1 cellular context compared by ENCODE assay signal in the genomic region with DNA sequence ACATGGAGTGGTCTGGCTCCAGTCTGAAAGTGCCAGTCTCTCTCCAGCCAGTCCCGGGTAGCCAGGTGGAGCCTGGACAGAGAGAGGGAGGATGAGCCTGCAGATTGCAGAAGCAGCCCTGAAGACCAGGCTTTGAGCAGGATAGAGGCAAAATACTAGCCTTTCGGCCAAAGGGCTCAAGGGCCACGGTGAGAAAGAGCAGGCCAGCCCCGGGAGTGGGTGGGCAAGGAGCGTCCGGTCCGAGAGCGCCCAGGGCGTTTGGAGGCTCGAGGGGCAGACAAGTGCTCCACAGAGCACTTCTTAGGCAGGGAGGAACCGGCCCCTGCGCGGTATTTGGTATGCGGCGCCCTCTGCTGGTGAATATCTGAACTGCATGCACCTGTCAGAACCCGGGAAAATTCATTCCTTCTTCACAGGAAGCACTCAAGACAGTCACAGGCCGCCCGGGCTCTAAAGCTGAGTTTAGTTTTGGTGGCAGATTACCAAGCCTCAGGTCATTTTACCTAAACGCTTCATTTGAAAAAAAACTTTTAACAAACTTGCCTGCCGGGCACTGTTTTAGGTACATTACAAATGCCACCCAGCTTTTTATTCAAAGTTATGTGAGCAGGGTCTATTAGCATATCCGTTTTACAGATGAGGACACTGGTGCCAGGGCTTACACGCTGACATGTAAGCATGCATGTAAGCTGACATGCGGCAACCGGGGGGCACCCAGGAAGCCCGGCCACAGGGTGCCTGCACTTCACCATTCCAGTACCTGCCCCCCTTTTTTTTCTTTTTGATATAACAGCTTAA.
TF ChIP-seq lines count a peak whose summit lies in the region.

No MANE protein-coding gene starts in this region.

TF ChIP-seq in HepG2, 621 proteins besides CTCF, POLR2A, EP300 and RAD21 (continued from another document and continues in another):
- TF ChIP-seq RNF219 (CRISPR knock-in tag; IDR thresholded peaks at IDR 0.05) (no peak), EEA1 (CRISPR knock-in tag; IDR thresholded peaks at IDR 0.05; ENCODE audit: borderline replicate concordance) (0 out of 2 replicates have a peak, but pooled peaks have one; percentile 64), ZNF143 (CRISPR knock-in tag; IDR thresholded peaks at IDR 0.05) (no peak), THAP11 (CRISPR knock-in tag; IDR thresholded peaks at IDR 0.05) (0 out of 2 replicates have a peak, but pooled peaks have one; percentile 11), ZSCAN22 (CRISPR knock-in tag; IDR thresholded peaks at IDR 0.05) (no peak), IKZF1 (IDR thresholded peaks at IDR 0.05) (no peak), TBX3 (IDR thresholded peaks at IDR 0.05; ENCODE audit: borderline replicate concordance) (no peak), BCL3 (CRISPR knock-in tag; IDR thresholded peaks at IDR 0.05) (no peak), GTF2F1 (IDR thresholded peaks at IDR 0.05; ENCODE audit: low read length) (no peak), ZNF256 (CRISPR knock-in tag; conservative IDR thresholded peaks at IDR 0.05) (0 out of 2 replicates have a peak, but pooled peaks have one; percentile 61), FOXK1 (CRISPR knock-in tag; IDR thresholded peaks at IDR 0.05; ENCODE audit: borderline replicate concordance, low read depth) (0 out of 2 replicates have a peak, but pooled peaks have one; percentile 17), MEF2D (CRISPR knock-in tag; IDR thresholded peaks at IDR 0.05) (peak; percentile 42; the same call in 1 of the 2 replicates), FOXO4 (CRISPR knock-in tag; conservative IDR thresholded peaks at IDR 0.05) (no peak), ZFP82 (CRISPR knock-in tag; IDR thresholded peaks at IDR 0.05; ENCODE audit: borderline replicate concordance) (no peak), TCF7 (IDR thresholded peaks at IDR 0.05; ENCODE audit: low read depth) (no peak), SRSF1 (optimal IDR thresholded peaks at IDR 0.05; ENCODE audit: low read depth, low read length) (no peak), ZSCAN20 (CRISPR knock-in tag; IDR thresholded peaks at IDR 0.05; ENCODE audit: borderline replicate concordance) (peak; percentile 47; the same call in 1 of the 2 replicates), TBX2 (CRISPR knock-in tag; IDR thresholded peaks at IDR 0.05; ENCODE audit: borderline replicate concordance) (peak; percentile 28; the same call in 1 of the 2 replicates), ZMYM4 (CRISPR knock-in tag; IDR thresholded peaks at IDR 0.05) (no peak), CC2D1A (CRISPR knock-in tag; IDR thresholded peaks at IDR 0.05) (no peak), PAX8 (CRISPR knock-in tag; IDR thresholded peaks at IDR 0.05; ENCODE audit: borderline replicate concordance) (no peak), HNRNPH1 (optimal IDR thresholded peaks at IDR 0.05; ENCODE audit: low read depth, low read length) (no peak), ZNF572 (CRISPR knock-in tag; IDR thresholded peaks at IDR 0.05) (no peak), NR1H2 (CRISPR knock-in tag; IDR thresholded peaks at IDR 0.05; ENCODE audit: borderline replicate concordance, low read depth) (no peak), SMARCC2 (IDR thresholded peaks at IDR 0.05) (no peak), ZNF136 (CRISPR knock-in tag; IDR thresholded peaks at IDR 0.05; ENCODE audit: low read depth) (no peak), TFE3 (CRISPR knock-in tag; IDR thresholded peaks at IDR 0.05) (0 out of 2 replicates have a peak, but pooled peaks have one; percentile 39), ZNF350 (CRISPR knock-in tag; IDR thresholded peaks at IDR 0.05; ENCODE audit: borderline replicate concordance, low read depth) (peak; percentile 68), GATAD2A (CRISPR knock-in tag; IDR thresholded peaks at IDR 0.05) (no peak), BHLHE40 (IDR thresholded peaks at IDR 0.05; ENCODE audit: low read length) (no peak), HNF4G (IDR thresholded peaks at IDR 0.05; ENCODE audit: borderline replicate concordance, low read depth, low read length) (no peak), HNF4G (CRISPR knock-in tag; IDR thresholded peaks at IDR 0.05; ENCODE audit: borderline replicate concordance, low read depth) (0 out of 2 replicates have a peak, but pooled peaks have one; percentile 25), ZNF839 (CRISPR knock-in tag; IDR thresholded peaks at IDR 0.05; ENCODE audit: borderline replicate concordance) (no peak), RBFOX2 (IDR thresholded peaks at IDR 0.05; ENCODE audit: low read depth, low read length) (no peak), ZNF451 (CRISPR knock-in tag; IDR thresholded peaks at IDR 0.05) (no peak), ZNF747 (CRISPR knock-in tag; IDR thresholded peaks at IDR 0.05; ENCODE audit: borderline replicate concordance) (0 out of 2 replicates have a peak, but pooled peaks have one; percentile 37), NBN (conservative IDR thresholded peaks at IDR 0.05) (no peak), ZNF780A (CRISPR knock-in tag; IDR thresholded peaks at IDR 0.05) (no peak), RBM39 (IDR thresholded peaks at IDR 0.05; ENCODE audit: low read depth, low read length, poor library complexity, severe bottlenecking) (no peak)
- TF ChIP-seq, protein P1, sequence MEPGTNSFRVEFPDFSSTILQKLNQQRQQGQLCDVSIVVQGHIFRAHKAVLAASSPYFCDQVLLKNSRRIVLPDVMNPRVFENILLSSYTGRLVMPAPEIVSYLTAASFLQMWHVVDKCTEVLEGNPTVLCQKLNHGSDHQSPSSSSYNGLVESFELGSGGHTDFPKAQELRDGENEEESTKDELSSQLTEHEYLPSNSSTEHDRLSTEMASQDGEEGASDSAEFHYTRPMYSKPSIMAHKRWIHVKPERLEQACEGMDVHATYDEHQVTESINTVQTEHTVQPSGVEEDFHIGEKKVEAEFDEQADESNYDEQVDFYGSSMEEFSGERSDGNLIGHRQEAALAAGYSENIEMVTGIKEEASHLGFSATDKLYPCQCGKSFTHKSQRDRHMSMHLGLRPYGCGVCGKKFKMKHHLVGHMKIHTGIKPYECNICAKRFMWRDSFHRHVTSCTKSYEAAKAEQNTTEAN (CRISPR knock-in tag; conservative IDR thresholded peaks at IDR 0.05), result no peak; the same call in 1 of the 2 replicates
- TF ChIP-seq, protein P2, sequence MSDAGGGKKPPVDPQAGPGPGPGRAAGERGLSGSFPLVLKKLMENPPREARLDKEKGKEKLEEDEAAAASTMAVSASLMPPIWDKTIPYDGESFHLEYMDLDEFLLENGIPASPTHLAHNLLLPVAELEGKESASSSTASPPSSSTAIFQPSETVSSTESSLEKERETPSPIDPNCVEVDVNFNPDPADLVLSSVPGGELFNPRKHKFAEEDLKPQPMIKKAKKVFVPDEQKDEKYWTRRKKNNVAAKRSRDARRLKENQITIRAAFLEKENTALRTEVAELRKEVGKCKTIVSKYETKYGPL (CRISPR knock-in tag; IDR thresholded peaks at IDR 0.05), result no peak
- TF ChIP-seq, protein P3, sequence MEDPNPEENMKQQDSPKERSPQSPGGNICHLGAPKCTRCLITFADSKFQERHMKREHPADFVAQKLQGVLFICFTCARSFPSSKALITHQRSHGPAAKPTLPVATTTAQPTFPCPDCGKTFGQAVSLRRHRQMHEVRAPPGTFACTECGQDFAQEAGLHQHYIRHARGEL (CRISPR knock-in tag; IDR thresholded peaks at IDR 0.05), result no peak
- TF ChIP-seq, protein P4, sequence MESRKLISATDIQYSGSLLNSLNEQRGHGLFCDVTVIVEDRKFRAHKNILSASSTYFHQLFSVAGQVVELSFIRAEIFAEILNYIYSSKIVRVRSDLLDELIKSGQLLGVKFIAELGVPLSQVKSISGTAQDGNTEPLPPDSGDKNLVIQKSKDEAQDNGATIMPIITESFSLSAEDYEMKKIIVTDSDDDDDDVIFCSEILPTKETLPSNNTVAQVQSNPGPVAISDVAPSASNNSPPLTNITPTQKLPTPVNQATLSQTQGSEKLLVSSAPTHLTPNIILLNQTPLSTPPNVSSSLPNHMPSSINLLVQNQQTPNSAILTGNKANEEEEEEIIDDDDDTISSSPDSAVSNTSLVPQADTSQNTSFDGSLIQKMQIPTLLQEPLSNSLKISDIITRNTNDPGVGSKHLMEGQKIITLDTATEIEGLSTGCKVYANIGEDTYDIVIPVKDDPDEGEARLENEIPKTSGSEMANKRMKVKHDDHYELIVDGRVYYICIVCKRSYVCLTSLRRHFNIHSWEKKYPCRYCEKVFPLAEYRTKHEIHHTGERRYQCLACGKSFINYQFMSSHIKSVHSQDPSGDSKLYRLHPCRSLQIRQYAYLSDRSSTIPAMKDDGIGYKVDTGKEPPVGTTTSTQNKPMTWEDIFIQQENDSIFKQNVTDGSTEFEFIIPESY (CRISPR knock-in tag; IDR thresholded peaks at IDR 0.05), result no peak
